22 cellular contexts compared by ENCODE assay signal in the genomic region with DNA sequence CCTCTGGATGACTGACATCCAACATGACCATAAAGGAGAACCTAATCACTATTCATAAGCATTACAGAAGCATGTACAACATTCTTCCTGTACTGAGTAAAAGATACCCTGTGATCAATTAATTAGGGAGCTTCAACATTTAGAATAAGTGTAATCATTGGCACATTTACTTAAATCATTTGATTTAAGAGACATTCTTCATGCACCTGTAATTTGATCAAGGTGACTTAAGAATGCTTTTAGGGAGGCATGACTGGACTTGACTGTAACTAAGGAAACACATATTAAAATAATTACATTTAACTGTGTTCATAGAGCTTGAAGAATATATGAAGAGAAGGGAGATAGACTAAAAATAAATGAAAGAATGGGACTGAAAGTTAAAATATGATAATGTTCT.
"Had no signal": no experiment of that assay in that cellular context is flagged by ENCODE, and none has a peak within 500 bp of the region (broad histone marks: within the 10 kb centered on the region; RNA-seq: fewer than 3 reads in every experiment).

No MANE protein-coding gene starts in this region.

- DNase-seq: dorsolateral prefrontal cortex; effector CD4-positive, alpha-beta T cell; foreskin fibroblast; gastrocnemius medialis; head of caudate nucleus; left ventricle myocardium superior; lower lobe of right lung; naive thymus-derived CD8-positive, alpha-beta T cell; nephron progenitor cell; nucleus accumbens; posterior cingulate gyrus; psoas muscle; right cardiac atrium; sigmoid colon; stimulated activated CD4-positive, alpha-beta T cell treated with anti-CD3 and anti-CD28 coated beads, Interleukin-2, amount 100 ng/mL, for 24 hours; stimulated activated CD4-positive, alpha-beta T cell treated with anti-CD3 and anti-CD28 coated beads, Interleukin-4, amount 100 ng/mL, for 24 hours; stimulated activated naive CD4-positive, alpha-beta T cell treated with Interleukin-2 at 50 U/mL for 16 hours; stomach; thyroid gland; trophoblast cell had no signal

- ATAC-seq: esophagus mucosa; gastrocnemius medialis; left ventricle myocardium superior; lower lobe of right lung; naive thymus-derived CD8-positive, alpha-beta T cell; psoas muscle; right cardiac atrium; stimulated activated effector memory CD8-positive, alpha-beta T cell treated with anti-CD3 and anti-CD28 coated beads, Interleukin-12 subunit alpha, Interleukin-12 subunit beta, amount 100 ng/mL, for 72 hours had no signal
